ENCODE assay signal across 12 cellular contexts in the genomic region with DNA sequence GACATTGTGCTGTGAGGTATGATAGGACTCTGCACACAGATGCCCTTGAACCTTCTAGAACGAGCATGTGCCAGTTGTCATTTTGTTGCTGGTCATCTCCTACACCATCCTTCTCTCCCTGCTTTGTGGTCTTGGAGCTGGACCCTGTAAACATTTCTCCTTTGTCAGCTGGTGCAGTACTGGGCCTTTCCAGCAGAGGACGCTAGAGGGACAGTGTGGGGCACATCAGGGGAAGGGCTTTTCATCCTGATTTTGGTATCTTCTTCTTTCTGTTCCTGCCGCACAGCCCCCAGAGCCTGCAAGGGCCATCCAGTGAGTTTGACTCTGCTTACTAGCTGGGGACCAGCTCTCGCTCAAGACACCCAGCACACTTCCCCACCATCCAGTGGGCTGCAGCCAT.
DNase-seq lines count a peak whose midpoint lies in the region; ATAC-seq and TF ChIP-seq lines count a peak whose summit lies in the region.
"Had no signal": no experiment of that assay in that cellular context is flagged by ENCODE, and none has a peak within 500 bp of the region (broad histone marks: within the 10 kb centered on the region; RNA-seq: fewer than 3 reads in every experiment).

No MANE protein-coding gene starts in this region.

- no peaks in the 10 kb centered on the region for H3K9me2 ChIP-seq in OCI-LY7 (ENCODE audit: insufficient read depth, low read length)

- no peak overlapping the region for H3K4me3 Mint-ChIP-seq in MCF 10A (ENCODE audit: unreplicated experiment)

- H3K4me2 ChIP-seq in OCI-LY7 (ENCODE audit: low read length) (no peak overlapping the region), fibroblast of lung (ENCODE audit: extremely low read depth, insufficient read depth, low read length) (no peak overlapping the region)
- H3K4me2 ChIP-seq: BLaER1 had no signal

- H3K4me3 ChIP-seq in breast epithelium (no peak overlapping the region), OCI-LY7 (ENCODE audit: low read depth, low read length, poor library complexity, severe bottlenecking) (no peak overlapping the region), fibroblast of lung (replicated peaks in 1 of 4; ENCODE audit: control extremely low read depth in 1 of 4, insufficient read depth in 1 of 4, low read depth in 3 of 4, low read length in 4 of 4) (no peak overlapping the region), upper lobe of right lung (no peak overlapping the region)
- H3K4me3 ChIP-seq: BLaER1, sigmoid colon had no signal

- no peak for ATAC-seq in upper lobe of right lung
- ATAC-seq in left colon: no peak

- H3K36me3 Mint-ChIP-seq in MCF 10A (ENCODE audit: insufficient read depth, unreplicated experiment): no peaks in the 10 kb centered on the region

- no peak overlapping the region for H3K9ac ChIP-seq in fibroblast of lung (ENCODE audit: insufficient read depth, low read length)
- H3K9ac ChIP-seq: BLaER1 had no signal

- peaks cover 20% of the 10 kb centered on the region for H3K9me3 Mint-ChIP-seq in MCF 10A (ENCODE audit: unreplicated experiment)

- TF ChIP-seq POLR2A in breast epithelium (IDR thresholded peaks at IDR 0.05): no peak

- no peak overlapping the region for H3K27ac ChIP-seq in breast epithelium
- no peak overlapping the region for H3K27ac ChIP-seq in OCI-LY7 (ENCODE audit: low read depth, low read length, poor library complexity, severe bottlenecking)
- H3K27ac ChIP-seq in fibroblast of lung (ENCODE audit: insufficient read depth, low read length): no peak overlapping the region
- no peak overlapping the region for H3K27ac ChIP-seq in upper lobe of right lung
- H3K27ac ChIP-seq: BLaER1, sigmoid colon had no signal

- peak; percentile 57 for TF ChIP-seq CTCF in MCF 10A (IDR thresholded peaks at IDR 0.05; ENCODE audit: unreplicated experiment)
- no peak for TF ChIP-seq CTCF in breast epithelium (IDR thresholded peaks at IDR 0.05)
- peak; percentile 78 for TF ChIP-seq CTCF in OCI-LY7 (conservative IDR thresholded peaks at IDR 0.05; ENCODE audit: low read length)
- peak; percentile 24 to 47 for TF ChIP-seq CTCF in fibroblast of lung (conservative IDR thresholded peaks at IDR 0.05 in 1 of 2, IDR thresholded peaks at IDR 0.05 in 1 of 2; ENCODE audit: low read depth in 1 of 2, low read length in 2 of 2)
- TF ChIP-seq CTCF in upper lobe of right lung (IDR thresholded peaks at IDR 0.05): peak; percentile 32

- CTCF ChIA-PET in MCF 10A (lab: Yijun Ruan, JAX) (interaction anchor here (0.6 to 1.2 kb wide), 5 partner anchors 10 to 565 kb away, joined by 3 to 4 read pairs (median 3); no protein-coding TSS in a partner anchor), OCI-LY7 (lab: Charles Lee; ENCODE audit: unreplicated experiment) (no interaction called here)

- intact Hi-C loops in MCF 10A (cut with micrococcal nuclease) (no loop called here), breast epithelium (cut with DNase I; ENCODE audit: low total_unique reads) (no loop called here), OCI-LY7 (cut with micrococcal nuclease; ENCODE audit: unreplicated experiment) (loop anchor here (5.0 kb wide), 1 partner anchor 122 kb away; no protein-coding TSS in a partner anchor), upper lobe of right lung (cut with DNase I) (no loop called here), left colon (cut with DNase I, micrococcal nuclease) (no loop called here)

- DNase-seq in MCF 10A (ENCODE audit: unreplicated experiment) (peak; percentile 25), breast epithelium (ENCODE audit: low spot score in 2 of 2) (no peak), OCI-LY7 (ENCODE audit: low spot score) (peak; percentile 2), fibroblast of lung (ENCODE audit: low read depth in 2 of 2) (no peak), upper lobe of right lung (no peak), left colon (no peak), cerebellar nuclear complex (lab: John Stamatoyannopoulos, UW) (no peak), NCI-H2029 (lab: John Stamatoyannopoulos, UW) (no peak)
- DNase-seq: cortex of kidney, NCI-H526, sigmoid colon had no signal

- H4K20me1 ChIP-seq in OCI-LY7 (ENCODE audit: insufficient read depth, low read length): no peaks in the 10 kb centered on the region
- no peaks in the 10 kb centered on the region for H4K20me1 ChIP-seq in fibroblast of lung (ENCODE audit: control insufficient read depth, extremely low read depth, insufficient read depth, low read length)
- H4K20me1 ChIP-seq: BLaER1 had no signal

- BruUV-seq in MCF 10A (replicated peaks; lab: Mats Ljungman, UMichigan): no TSS peak
- no TSS peak for BruUV-seq in OCI-LY7 (replicated peaks; lab: Mats Ljungman, UMichigan)

- H3K4me1 ChIP-seq in breast epithelium (no peaks in the 10 kb centered on the region), OCI-LY7 (ENCODE audit: insufficient read depth, low read length, poor library complexity, severe bottlenecking) (no peaks in the 10 kb centered on the region), fibroblast of lung (ENCODE audit: control insufficient read depth, extremely low read depth, insufficient read depth, low read length) (no peaks in the 10 kb centered on the region), upper lobe of right lung (no peaks in the 10 kb centered on the region)
- H3K4me1 ChIP-seq: BLaER1, sigmoid colon had no signal

- H3K36me3 ChIP-seq in breast epithelium (no peaks in the 10 kb centered on the region), OCI-LY7 (ENCODE audit: insufficient read depth, low read length) (no peaks in the 10 kb centered on the region), fibroblast of lung (ENCODE audit: control insufficient read depth, insufficient read depth, low read length) (no peaks in the 10 kb centered on the region), upper lobe of right lung (no peaks in the 10 kb centered on the region)
- H3K36me3 ChIP-seq: BLaER1, sigmoid colon had no signal

- H2AFZ ChIP-seq in OCI-LY7 (ENCODE audit: low read length) (no peak overlapping the region), fibroblast of lung (ENCODE audit: low read length) (no peak overlapping the region)

- H3K27me3 ChIP-seq in breast epithelium (no peaks in the 10 kb centered on the region), fibroblast of lung (ENCODE audit: control insufficient read depth, insufficient read depth, low read length) (no peaks in the 10 kb centered on the region), upper lobe of right lung (no peaks in the 10 kb centered on the region)
- H3K27me3 ChIP-seq: BLaER1, sigmoid colon had no signal

- POLR2A ChIA-PET in MCF 10A (lab: Yijun Ruan, JAX): interaction anchor here (0.8 kb wide), 1 partner anchor 10 kb away, joined by 3 read pairs; no protein-coding TSS in a partner anchor
- POLR2A ChIA-PET in OCI-LY7 (lab: Charles Lee): interaction anchor here (1.4 kb wide), 1 partner anchor 163 kb away, joined by 3 read pairs; no protein-coding TSS in a partner anchor

- no peaks in the 10 kb centered on the region for H3K27me3 Mint-ChIP-seq in MCF 10A (ENCODE audit: insufficient read depth, unreplicated experiment)

- peaks cover 3 to 5% of the 10 kb centered on the region in 2 donors for H3K9me3 ChIP-seq in breast epithelium
- no peaks in the 10 kb centered on the region for H3K9me3 ChIP-seq in OCI-LY7 (ENCODE audit: low read length)
- no peaks in the 10 kb centered on the region for H3K9me3 ChIP-seq in fibroblast of lung (ENCODE audit: control insufficient read depth, insufficient read depth, low read depth, low read length)
- no peaks in the 10 kb centered on the region for H3K9me3 ChIP-seq in upper lobe of right lung
- H3K9me3 ChIP-seq: sigmoid colon had no signal

- H3K79me2 ChIP-seq in OCI-LY7 (ENCODE audit: insufficient read depth, low read depth, low read length) (no peaks in the 10 kb centered on the region), fibroblast of lung (ENCODE audit: control insufficient read depth, insufficient read depth, low read length) (no peaks in the 10 kb centered on the region)

- no peaks in the 10 kb centered on the region for H3K4me1 Mint-ChIP-seq in MCF 10A (ENCODE audit: insufficient read depth, unreplicated experiment)

- no peak overlapping the region for H3K27ac Mint-ChIP-seq in MCF 10A (ENCODE audit: low read depth, unreplicated experiment)

Comparison
In these comparisons a context has a peak if more than half of its experiments do, and no peak if none do; other contexts are left out.
1. DNase-seq: peak in MCF 10A (single experiment) and OCI-LY7 (single experiment); none in breast epithelium (0 of 2), fibroblast of lung (0 of 2), upper lobe of right lung (single experiment), left colon (0 of 2), cerebellar nuclear complex (0 of 2) and NCI-H2029 (single experiment).
2. CTCF ChIP-seq: peak in MCF 10A (single experiment), OCI-LY7 (single experiment), fibroblast of lung (2 of 2) and upper lobe of right lung (single experiment); none in breast epithelium (0 of 3).